In genomic region chr10:114613237-114613979, GRCh38 we compare ENCODE assay signal across 19 cellular contexts. TPM values are rescaled to one million over a fixed set of nuclear protein-coding genes. Genes with fewer than 3 reads are reported as not detected.
DNase-seq lines count a peak whose midpoint lies in the region; ATAC-seq and TF ChIP-seq lines count a peak whose summit lies in the region.
"Had no signal": no experiment of that assay in that cellular context is flagged by ENCODE, and none has a peak within 500 bp of the region (broad histone marks: within the 10 kb centered on the region; RNA-seq: fewer than 3 reads in every experiment).

No MANE protein-coding gene starts in this region.

- H3K4me3 ChIP-seq in esophagus (ENCODE audit: low read depth in 1 of 2, low read length in 2 of 2): no peak overlapping the region
- H3K4me3 ChIP-seq in right lobe of liver: no peak overlapping the region
- no peak overlapping the region for H3K4me3 ChIP-seq in thyroid gland (replicated peaks in 1 of 3)
- H3K4me3 ChIP-seq: BLaER1, cardiac muscle cell, K562, neural progenitor cell had no signal

- H3K27ac ChIP-seq in esophagus (ENCODE audit: low read depth in 2 of 2, low read length in 1 of 2) (peak overlapping the region; percentile 88 to 90), right lobe of liver (peak overlapping the region; percentile 68 to 94 (median 91)), thyroid gland (peak overlapping the region; percentile 66 to 86 (median 73))
- H3K27ac ChIP-seq: BLaER1, cardiac muscle cell, neural progenitor cell had no signal

- TF ChIP-seq CTCF in right lobe of liver (IDR thresholded peaks at IDR 0.05): no peak
- TF ChIP-seq CTCF in thyroid gland (IDR thresholded peaks at IDR 0.05): no peak

- H3K27me3 ChIP-seq in esophagus (ENCODE audit: control insufficient read depth in 1 of 2, insufficient read depth in 2 of 2, low read length in 2 of 2) (no peaks in the 10 kb centered on the region), right lobe of liver (no peaks in the 10 kb centered on the region), thyroid gland (no peaks in the 10 kb centered on the region)
- H3K27me3 ChIP-seq: BLaER1, cardiac muscle cell, neural progenitor cell had no signal

- ATAC-seq in right lobe of liver (peak; percentile 74 to 93 (median 90)), GM18870 (IDR thresholded peaks at IDR 0.05; ENCODE audit: unreplicated experiment) (no peak)
- ATAC-seq: activated CD4-positive, CD25-positive, alpha-beta regulatory T cell treated with anti-CD3 and anti-CD28 coated beads, Interleukin-2, amount 50 U/mL, for 24 hours; K562; stimulated activated naive CD8-positive, alpha-beta T cell treated with anti-CD3 and anti-CD28 coated beads, Interleukin-15, Interleukin-2, amounts not matched to agents 100 U/mL and 50 U/mL, for 24 hours; T-cell had no signal

- DNase-seq in LoVo (ENCODE audit: low spot score): peak; percentile 57
- DNase-seq in right lobe of liver: peak in 1 of 3 donors; percentile 81
- peak in 1 of 2 donors; percentile 36 for DNase-seq in thyroid gland
- DNase-seq in HUDEP-2 (lab: John Stamatoyannopoulos, UW; ENCODE audit: unreplicated experiment in 76 of 76): no peak
- no peak for DNase-seq in activated CD4-positive, alpha-beta T cell treated with anti-CD3 and anti-CD28 coated beads for 1 hour
- no peak for DNase-seq in cerebellar nuclear complex (lab: John Stamatoyannopoulos, UW)
- DNase-seq: DND-41; erythroblast; NCI-H1417; NCI-H446 treated with DMSO at 0.1 percent for 48 hours; stimulated activated naive CD8-positive, alpha-beta T cell treated with anti-CD3 and anti-CD28 coated beads, Interleukin-15, Interleukin-2, amounts not matched to agents 100 U/mL and 50 U/mL, for 24 hours; T-cell had no signal

- TF ChIP-seq POLR2A in right lobe of liver (IDR thresholded peaks at IDR 0.05) (peak; percentile 62), thyroid gland (IDR thresholded peaks at IDR 0.05) (peak in 1 of 2 donors; percentile 12)

- H3K9me3 ChIP-seq in esophagus (ENCODE audit: control insufficient read depth in 2 of 2, insufficient read depth in 1 of 2, low read depth in 1 of 2, low read length in 1 of 2) (no peaks in the 10 kb centered on the region), right lobe of liver (no peaks in the 10 kb centered on the region), thyroid gland (no peaks in the 10 kb centered on the region)
- H3K9me3 ChIP-seq: BLaER1 had no signal

- WGBS in esophagus, 2 donors: 53 to 60% methylated on average over 4 of the region's 4 CpGs
- WGBS in right lobe of liver (ENCODE audit: insufficient coverage, low coverage, low lambda C conversion rate, missing lambda C conversion rate): 41% methylated on average over 4 of the region's 4 CpGs
- WGBS in thyroid gland, 2 donors: 55 to 59% methylated on average over 4 of the region's 4 CpGs

- intact Hi-C loops in right lobe of liver (cut with DNase I): no loop called here
- intact Hi-C loops in thyroid gland (cut with DNase I): no loop called here

- H3K4me1 ChIP-seq in esophagus (ENCODE audit: control insufficient read depth in 2 of 2, insufficient read depth in 2 of 2, low read length in 1 of 2): peaks cover 0 to 13% of the 10 kb centered on the region in 2 donors
- peaks cover 0 to 53% (median 22%) of the 10 kb centered on the region in 4 donors for H3K4me1 ChIP-seq in right lobe of liver
- H3K4me1 ChIP-seq in thyroid gland: peaks cover 19 to 48% of the 10 kb centered on the region in 2 donors
- H3K4me1 ChIP-seq: BLaER1, neural progenitor cell had no signal

- H3K36me3 ChIP-seq in esophagus (ENCODE audit: control insufficient read depth in 2 of 2, insufficient read depth in 2 of 2, low read length in 1 of 2) (peaks cover 0 to 1% of the 10 kb centered on the region in 2 donors), right lobe of liver (no peaks in the 10 kb centered on the region), thyroid gland (no peaks in the 10 kb centered on the region)
- H3K36me3 ChIP-seq: BLaER1, cardiac muscle cell, neural progenitor cell had no signal

RNA-seq across cellular contexts. Expression of gene ABLIM1, which starts 44.7 kb away (rescaled TPM):
- 100 to 1,000 TPM; 104 to 121 TPM for polyA plus RNA-seq in esophagus
- total RNA-seq in right lobe of liver (10 to 100 TPM; 38.8 to 76.5 (median 50.6) TPM), thyroid gland (100 to 1,000 TPM; 225 to 404 (median 382) TPM)
